Comparison of ENCODE assay signal across 1 cellular context in genomic region chr12:112848972-112849371, GRCh38.
TF ChIP-seq lines count a peak whose summit lies in the region.

No MANE protein-coding gene starts in this region.

TF ChIP-seq in WTC11, 78 proteins besides CTCF, POLR2A, EP300 and RAD21 (continued from another document):
- TF ChIP-seq ZNF532 (CRISPR knock-in tag; IDR thresholded peaks at IDR 0.05; ENCODE audit: borderline replicate concordance) (no peak), OVOL2 (CRISPR knock-in tag; IDR thresholded peaks at IDR 0.05; ENCODE audit: borderline replicate concordance) (no peak), RORB (CRISPR knock-in tag; IDR thresholded peaks at IDR 0.05) (no peak), ZBTB21 (CRISPR knock-in tag; IDR thresholded peaks at IDR 0.05; ENCODE audit: borderline replicate concordance) (no peak), CDX4 (CRISPR knock-in tag; IDR thresholded peaks at IDR 0.05; ENCODE audit: borderline replicate concordance) (no peak), NR3C1 (CRISPR knock-in tag; conservative IDR thresholded peaks at IDR 0.05; ENCODE audit: low read depth) (no peak), ZNF138 (CRISPR knock-in tag; conservative IDR thresholded peaks at IDR 0.05) (no peak), EMX1 (CRISPR knock-in tag; IDR thresholded peaks at IDR 0.05) (no peak), ZSCAN18 (CRISPR knock-in tag; IDR thresholded peaks at IDR 0.05) (no peak), IRF1 (CRISPR knock-in tag; IDR thresholded peaks at IDR 0.05) (no peak), E2F1 (CRISPR knock-in tag; IDR thresholded peaks at IDR 0.05) (no peak), GABPB1 (CRISPR knock-in tag; IDR thresholded peaks at IDR 0.05) (no peak), HMGA2 (CRISPR knock-in tag; IDR thresholded peaks at IDR 0.05) (no peak)
